15 cellular contexts compared by ENCODE assay signal in the genomic region with DNA sequence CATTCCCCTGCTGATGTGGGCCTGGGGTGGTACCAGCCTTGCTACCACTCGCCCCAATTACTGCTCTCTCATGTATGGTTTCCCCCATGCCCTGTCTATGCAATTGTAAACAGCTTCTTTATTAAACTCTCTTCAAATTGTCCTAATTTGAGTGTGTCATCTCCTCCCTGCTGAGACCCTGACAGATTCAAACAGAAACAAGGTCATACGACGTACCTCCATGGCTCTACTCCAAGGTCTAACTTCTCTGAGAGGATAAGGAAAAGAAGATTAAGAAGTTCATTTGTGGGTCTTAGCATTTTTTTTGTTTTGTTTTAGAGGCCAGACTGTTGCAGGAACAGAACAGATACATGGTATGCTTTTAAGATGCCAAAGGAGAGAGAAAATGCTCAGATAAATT. TPM values are rescaled to one million over a fixed set of nuclear protein-coding genes. Genes with fewer than 3 reads are reported as not detected.
A peak's percentile ranks its signal among the peaks of the same experiment; 100 is the strongest.
DNase-seq lines count a peak whose midpoint lies in the region; ATAC-seq and TF ChIP-seq lines count a peak whose summit lies in the region.
"Had no signal": no experiment of that assay in that cellular context is flagged by ENCODE, and none has a peak within 500 bp of the region (broad histone marks: within the 10 kb centered on the region; RNA-seq: fewer than 3 reads in every experiment).

No MANE protein-coding gene starts in this region.

- no TSS peak for BruUV-seq in Caco-2 (replicated peaks; lab: Mats Ljungman, UMichigan)

- H3K27me3 Mint-ChIP-seq in Caco-2 (ENCODE audit: insufficient read depth, unreplicated experiment), result no peaks in the 10 kb centered on the region
- H3K27me3 Mint-ChIP-seq in activated CD8-positive, alpha-beta memory T cell treated with anti-CD3 and anti-CD28 coated beads, Interleukin-2, amount 10 ng/mL, durations not matched to agents 7 days and 5 days, result no peaks in the 10 kb centered on the region

- no peak overlapping the region for H3K4me3 ChIP-seq in dorsolateral prefrontal cortex
- no peak overlapping the region for H3K4me3 ChIP-seq in stomach smooth muscle (ENCODE audit: low read length in 2 of 2)
- no peak overlapping the region for H3K4me3 ChIP-seq in lower lobe of right lung
- no peak overlapping the region for H3K4me3 ChIP-seq in Caco-2 (ENCODE audit: low read depth, low read length)
- H3K4me3 ChIP-seq: K562 had no signal

- ATAC-seq in lower lobe of right lung, result no peak
- no peak for ATAC-seq in activated CD8-positive, alpha-beta memory T cell treated with anti-CD3 and anti-CD28 coated beads, Interleukin-2, amount 10 ng/mL, durations not matched to agents 7 days and 5 days
- ATAC-seq: CD8-positive, alpha-beta T cell; K562; Panc1 had no signal

- CTCF ChIA-PET in Caco-2 (lab: Charles Lee), result no interaction called here
- CTCF ChIA-PET in activated CD8-positive, alpha-beta memory T cell treated with anti-CD3 and anti-CD28 coated beads, Interleukin-2, amount 10 ng/mL, durations not matched to agents 7 days and 5 days (lab: Charles Lee), result no interaction called here

- no peak overlapping the region for H3K9ac ChIP-seq in stomach smooth muscle (ENCODE audit: low read length in 2 of 2)

- peaks cover 23% of the 10 kb centered on the region for H3K4me1 ChIP-seq in stomach smooth muscle (ENCODE audit: control insufficient read depth, insufficient read depth, low read length)
- no peaks in the 10 kb centered on the region for H3K4me1 ChIP-seq in lower lobe of right lung
- H3K4me1 ChIP-seq in Caco-2, result no peaks in the 10 kb centered on the region

- H3K9me3 Mint-ChIP-seq in Caco-2 (ENCODE audit: unreplicated experiment), result peaks cover 9% of the 10 kb centered on the region
- H3K9me3 Mint-ChIP-seq in activated CD8-positive, alpha-beta memory T cell treated with anti-CD3 and anti-CD28 coated beads, Interleukin-2, amount 10 ng/mL, durations not matched to agents 7 days and 5 days (ENCODE audit: low read depth), result peaks cover 2% of the 10 kb centered on the region

- H3K27ac Mint-ChIP-seq in Caco-2 (ENCODE audit: unreplicated experiment), result no peak overlapping the region
- H3K27ac Mint-ChIP-seq in activated CD8-positive, alpha-beta memory T cell treated with anti-CD3 and anti-CD28 coated beads, Interleukin-2, amount 10 ng/mL, durations not matched to agents 7 days and 5 days, result no peak overlapping the region
- H3K27ac Mint-ChIP-seq: CD8-positive, alpha-beta T cell had no signal

- TF ChIP-seq CTCF in dorsolateral prefrontal cortex (IDR thresholded peaks at IDR 0.05 in 54 of 56, conservative IDR thresholded peaks at IDR 0.05 in 2 of 56; ENCODE audit: low read depth in 1 of 56, partially characterized antibody in 56 of 56) (no peak), lower lobe of right lung (IDR thresholded peaks at IDR 0.05) (no peak), Caco-2 (IDR thresholded peaks at IDR 0.05; ENCODE audit: insufficient read depth in 1 of 2, low read depth in 1 of 2, low read length in 1 of 2, severe bottlenecking in 1 of 2, unreplicated experiment in 1 of 2) (no peak)

- intact Hi-C loops in dorsolateral prefrontal cortex (cut with DNase I), result no loop called here
- intact Hi-C loops in lower lobe of right lung (cut with DNase I), result no loop called here
- intact Hi-C loops in Caco-2 (cut with micrococcal nuclease; ENCODE audit: unreplicated experiment), result no loop called here

- H3K36me3 ChIP-seq in stomach smooth muscle (ENCODE audit: control insufficient read depth in 2 of 2, insufficient read depth in 2 of 2, low read length in 2 of 2) (peaks cover 8 to 9% of the 10 kb centered on the region in 2 donors), lower lobe of right lung (no peaks in the 10 kb centered on the region), Caco-2 (ENCODE audit: control insufficient read depth, insufficient read depth, low read length) (peaks cover 2% of the 10 kb centered on the region)

- POLR2A ChIA-PET in Caco-2 (lab: Charles Lee), result no interaction called here

- H3K9me3 ChIP-seq in stomach smooth muscle (ENCODE audit: control insufficient read depth in 2 of 2, low read length in 2 of 2), result no peaks in the 10 kb centered on the region
- no peaks in the 10 kb centered on the region for H3K9me3 ChIP-seq in lower lobe of right lung
- H3K9me3 ChIP-seq in Caco-2, result no peaks in the 10 kb centered on the region

- H3K27me3 ChIP-seq in dorsolateral prefrontal cortex, result no peaks in the 10 kb centered on the region
- H3K27me3 ChIP-seq in stomach smooth muscle (ENCODE audit: control insufficient read depth in 1 of 2, insufficient read depth in 2 of 2, low read length in 2 of 2), result no peaks in the 10 kb centered on the region
- H3K27me3 ChIP-seq in lower lobe of right lung (ENCODE audit: low read depth), result no peaks in the 10 kb centered on the region
- no peaks in the 10 kb centered on the region for H3K27me3 ChIP-seq in Caco-2 (replicated peaks; ENCODE audit: control insufficient read depth, insufficient read depth, low read length)

- no peak overlapping the region for H3K4me3 Mint-ChIP-seq in Caco-2 (ENCODE audit: unreplicated experiment)
- H3K4me3 Mint-ChIP-seq in activated CD8-positive, alpha-beta memory T cell treated with anti-CD3 and anti-CD28 coated beads, Interleukin-2, amount 10 ng/mL, durations not matched to agents 7 days and 5 days, result no peak overlapping the region
- H3K4me3 Mint-ChIP-seq: CD8-positive, alpha-beta T cell had no signal

- no peaks in the 10 kb centered on the region for H3K4me1 Mint-ChIP-seq in Caco-2 (ENCODE audit: low read depth, unreplicated experiment)
- H3K4me1 Mint-ChIP-seq in activated CD8-positive, alpha-beta memory T cell treated with anti-CD3 and anti-CD28 coated beads, Interleukin-2, amount 10 ng/mL, durations not matched to agents 7 days and 5 days, result no peaks in the 10 kb centered on the region

- DNase-seq in D341Med (ENCODE audit: low spot score) (peak; percentile 17), NCI-H82 treated with DMSO at 0.1 percent for 48 hours (lab: John Stamatoyannopoulos, UW; ENCODE audit: unreplicated experiment) (peak; percentile 2), dorsolateral prefrontal cortex (no peak), lower lobe of right lung (no peak), Caco-2 (no peak)
- no peak for DNase-seq in activated CD8-positive, alpha-beta memory T cell treated with anti-CD3 and anti-CD28 coated beads, Interleukin-2, amount 10 ng/mL, durations not matched to agents 7 days and 5 days
- DNase-seq: CD8-positive, alpha-beta T cell; DMS 273 treated with DMSO at 0.1 percent for 48 hours; NCI-H187; NCI-H446; NCI-H748 treated with DMSO at 0.1 percent for 48 hours; SHP77 had no signal

- peaks cover 52% of the 10 kb centered on the region for H3K36me3 Mint-ChIP-seq in Caco-2 (ENCODE audit: insufficient read depth, unreplicated experiment)
- H3K36me3 Mint-ChIP-seq in activated CD8-positive, alpha-beta memory T cell treated with anti-CD3 and anti-CD28 coated beads, Interleukin-2, amount 10 ng/mL, durations not matched to agents 7 days and 5 days, result peaks cover 16% of the 10 kb centered on the region
- H3K36me3 Mint-ChIP-seq: CD8-positive, alpha-beta T cell had no signal

- peak overlapping the region in 37 of 59 donors; percentile 0 to 69 (median 40) for H3K27ac ChIP-seq in dorsolateral prefrontal cortex
- peak overlapping the region; percentile 24 for H3K27ac ChIP-seq in stomach smooth muscle (ENCODE audit: low read length)
- no peak overlapping the region for H3K27ac ChIP-seq in lower lobe of right lung

RNA-seq across cellular contexts. Expression of gene ABITRAM, which starts 38.0 kb away (rescaled TPM):
- 10 to 100 TPM; 10.8 to 30.8 (median 19.6) TPM for total RNA-seq in dorsolateral prefrontal cortex
- 16.5 TPM for total RNA-seq in lower lobe of right lung
- 16.9 and 20.5 TPM in 2 replicates for total RNA-seq in Caco-2 (2022)
- 1 to 10 TPM; 6.9 to 8.1 TPM for total RNA-seq in activated CD8-positive, alpha-beta memory T cell treated with anti-CD3 and anti-CD28 coated beads, Interleukin-2, amount 10 ng/mL, durations not matched to agents 7 days and 5 days

RNA-seq across cellular contexts. Expression of gene ELP1, which starts 38.3 kb away (rescaled TPM):
- total RNA-seq in dorsolateral prefrontal cortex (10 to 100 TPM; 30.6 to 86.2 (median 48.5) TPM), lower lobe of right lung (25.3 TPM), Caco-2 (2022) (27.6 and 29.1 TPM in 2 replicates)
- 10 to 100 TPM; 23.9 to 26.1 TPM for total RNA-seq in activated CD8-positive, alpha-beta memory T cell treated with anti-CD3 and anti-CD28 coated beads, Interleukin-2, amount 10 ng/mL, durations not matched to agents 7 days and 5 days

RNA-seq across cellular contexts. Expression of gene CTNNAL1, which starts 41.1 kb away (rescaled TPM):
- total RNA-seq in dorsolateral prefrontal cortex (10 to 100 TPM in 119 of 120 experiments, 1 to 10 TPM in 1; 7.8 to 37.8 (median 17.6) TPM), lower lobe of right lung (35.2 TPM), Caco-2 (2022) (107 and 111 TPM in 2 replicates)
- total RNA-seq in activated CD8-positive, alpha-beta memory T cell treated with anti-CD3 and anti-CD28 coated beads, Interleukin-2, amount 10 ng/mL, durations not matched to agents 7 days and 5 days, result 10 to 100 TPM; 18.8 to 21.5 TPM

Comparison
In these comparisons a context has a peak if more than half of its experiments do, and no peak if none do; other contexts are left out.
1. DNase-seq: peak in D341Med (single experiment) and NCI-H82 treated with DMSO at 0.1 percent for 48 hours (single experiment); none in dorsolateral prefrontal cortex (0 of 10), lower lobe of right lung (single experiment), Caco-2 (0 of 2) and activated CD8-positive, alpha-beta memory T cell treated with anti-CD3 and anti-CD28 coated beads, Interleukin-2, amount 10 ng/mL, durations not matched to agents 7 days and 5 days (single experiment).